In genomic region chr1:175192630-175193338, GRCh38 we compare ENCODE assay signal across 8 cellular contexts. TPM values are rescaled to one million over a fixed set of nuclear protein-coding genes. Genes with fewer than 3 reads are reported as not detected.
A peak's percentile ranks its signal among the peaks of the same experiment; 100 is the strongest.
DNase-seq lines count a peak whose midpoint lies in the region; ATAC-seq and TF ChIP-seq lines count a peak whose summit lies in the region.

Gene KIAA0040, minus strand, starts transcription at chr1:175192776. Its CDS starts 31,763 bp downstream, at chr1:175161013.

- WGBS in smooth muscle cell (ENCODE audit: low lambda C conversion rate): 2% methylated on average over 31 of the region's 54 CpGs

- H3K4me1 ChIP-seq in iPS-20b (ENCODE audit: insufficient read depth, low read length) (peaks cover 6% of the 10 kb centered on the region; the same call in 1 of the 2 replicates), smooth muscle cell (ENCODE audit: low read depth) (no peaks in the 10 kb centered on the region)

- no peak within 1 kb of the TSS for H3K27ac ChIP-seq in iPS-20b (ENCODE audit: low read length)
- H3K27ac ChIP-seq in smooth muscle cell (ENCODE audit: low read depth): peak within 1 kb of the TSS; percentile 74

- in situ Hi-C loops in astrocyte of the spinal cord (cut with HindIII; ENCODE audit: low sequenced_read_pairs): no loop called here

- H3K36me3 Mint-ChIP-seq in T-helper 17 cell (ENCODE audit: low read depth): peaks cover 6% of the 10 kb centered on the region

- TF ChIP-seq CTCF in astrocyte of the spinal cord (IDR thresholded peaks at IDR 0.05; ENCODE audit: low read depth, low read length) (no peak), smooth muscle cell (IDR thresholded peaks at IDR 0.05; ENCODE audit: borderline replicate concordance, insufficient read depth, poor library complexity, severe bottlenecking) (no peak)

- H3K27me3 Mint-ChIP-seq in T-helper 17 cell: no peaks in the 10 kb centered on the region

- H3K9ac ChIP-seq in iPS-20b (ENCODE audit: low read depth, low read length) (peak within 1 kb of the TSS; percentile 60; the same call in 1 of the 2 replicates), smooth muscle cell (ENCODE audit: low read depth) (peak within 1 kb of the TSS; percentile 69)

- peak within 1 kb of the TSS; percentile 85 for H2AFZ ChIP-seq in smooth muscle cell (ENCODE audit: low read depth)

- H3K4me3 ChIP-seq in astrocyte of the spinal cord (ENCODE audit: low read depth, low read length): peak within 1 kb of the TSS; percentile 42
- peak within 1 kb of the TSS; percentile 86 for H3K4me3 ChIP-seq in iPS-20b (ENCODE audit: low read length)
- peak within 1 kb of the TSS; percentile 61 for H3K4me3 ChIP-seq in smooth muscle cell

- peak within 1 kb of the TSS; percentile 86 for H3K27ac Mint-ChIP-seq in T-helper 17 cell

- no peaks in the 10 kb centered on the region for H4K20me1 ChIP-seq in smooth muscle cell (ENCODE audit: low read depth)

- peak; percentile 51 for DNase-seq in ELR (ENCODE audit: low read depth)
- peak; percentile 18 for DNase-seq in LHCN-M2 (ENCODE audit: low read depth)
- peak; percentile 14 to 61 (median 59) for DNase-seq in T-helper 17 cell
- DNase-seq in astrocyte of the spinal cord (ENCODE audit: low read depth, low spot score): peak; percentile 6
- DNase-seq in smooth muscle cell (lab: John Stamatoyannopoulos, UW; ENCODE audit: unreplicated experiment): peak; percentile 28

- peak; percentile 37 for ATAC-seq in GM21619 (IDR thresholded peaks at IDR 0.05; ENCODE audit: unreplicated experiment)
- ATAC-seq in T-helper 17 cell: peak; percentile 74
- ATAC-seq in HG03469 (IDR thresholded peaks at IDR 0.05; ENCODE audit: unreplicated experiment): no peak

- peak within 1 kb of the TSS; percentile 98 for H3K4me3 Mint-ChIP-seq in T-helper 17 cell

- peaks cover 50% of the 10 kb centered on the region for H3K4me1 Mint-ChIP-seq in T-helper 17 cell

- no peaks in the 10 kb centered on the region for H3K36me3 ChIP-seq in iPS-20b (ENCODE audit: insufficient read depth, low read depth, low read length)
- H3K36me3 ChIP-seq in smooth muscle cell (ENCODE audit: low read depth): no peaks in the 10 kb centered on the region

- peak within 1 kb of the TSS; percentile 90 for H3K4me2 ChIP-seq in smooth muscle cell

- H3F3A ChIP-seq in smooth muscle cell (ENCODE audit: low read depth): no peaks in the 10 kb centered on the region

- H3K79me2 ChIP-seq in smooth muscle cell (ENCODE audit: low read depth): no peaks in the 10 kb centered on the region

- peaks cover 47% of the 10 kb centered on the region for H3K27me3 ChIP-seq in iPS-20b (ENCODE audit: insufficient read depth, low read length)
- no peaks in the 10 kb centered on the region for H3K27me3 ChIP-seq in smooth muscle cell (ENCODE audit: low read depth)

- H3K9me3 ChIP-seq in T-helper 17 cell (ENCODE audit: control insufficient read depth, low read length, poor library complexity, severe bottlenecking) (no peaks in the 10 kb centered on the region), iPS-20b (ENCODE audit: insufficient read depth, low read depth, low read length) (no peaks in the 10 kb centered on the region), smooth muscle cell (replicated peaks; ENCODE audit: low read depth) (no peaks in the 10 kb centered on the region)

RNA-seq across cellular contexts. Expression of gene KIAA0040, which starts in this region (rescaled TPM):
- total RNA-seq in LHCN-M2 (2014; rRNA removed) (not detected in 2 replicates), T-helper 17 cell (10 to 100 TPM; 29.0 to 31.5 TPM), smooth muscle cell (7.2 and 8.9 TPM in 2 replicates)
- polyA plus RNA-seq in LHCN-M2 (2012): 0.02 TPM
- polyA plus RNA-seq in smooth muscle cell: 3.8 and 8.4 TPM in 2 replicates

Comparison
In these comparisons a context has a peak if more than half of its experiments do, and no peak if none do; other contexts are left out.
1. Peak in DNase-seq in LHCN-M2; RNA of the gene not detected or under 1 TPM.
2. DNase-seq: peak in every context shown above with its lines; median percentile 59 in T-helper 17 cell; 51 in ELR; 28 in smooth muscle cell; 18 in LHCN-M2; 6 in astrocyte of the spinal cord.